Comparison of ENCODE assay signal across 1 cellular context in genomic region chr16:89345663-89346150, GRCh38.
A peak's percentile ranks its signal among the peaks of the same experiment; 100 is the strongest.
TF ChIP-seq lines count a peak whose summit lies in the region.

No MANE protein-coding gene starts in this region.

TF ChIP-seq in HEK293, 187 proteins besides CTCF, POLR2A, EP300 and RAD21 (continued from another document):
- TF ChIP-seq ZNF398 (tag by site-specific recombination; IDR thresholded peaks at IDR 0.05) (no peak), ZNF777 (tag by site-specific recombination; IDR thresholded peaks at IDR 0.05; ENCODE audit: borderline replicate concordance) (no peak), PRDM6 (tag by site-specific recombination; IDR thresholded peaks at IDR 0.05) (peak; percentile 59), TRIM28 (IDR thresholded peaks at IDR 0.05; ENCODE audit: borderline replicate concordance, low read length) (no peak), ZNF624 (tag by site-specific recombination; IDR thresholded peaks at IDR 0.05) (no peak), ZNF704 (tag by site-specific recombination; IDR thresholded peaks at IDR 0.05) (no peak), ZNF155 (tag by site-specific recombination; IDR thresholded peaks at IDR 0.05) (no peak), ZNF449 (tag by site-specific recombination; IDR thresholded peaks at IDR 0.05) (peak; percentile 50; the same call in 1 of the 2 replicates), OSR2 (tag by site-specific recombination; IDR thresholded peaks at IDR 0.05) (no peak), ZNF510 (tag by site-specific recombination; IDR thresholded peaks at IDR 0.05; ENCODE audit: insufficient replicate concordance) (no peak), ZNF19 (tag by site-specific recombination; IDR thresholded peaks at IDR 0.05; ENCODE audit: low read depth) (no peak), ZNF248 (tag by site-specific recombination; IDR thresholded peaks at IDR 0.05) (no peak), ZIC2 (tag by site-specific recombination; IDR thresholded peaks at IDR 0.05) (peak; percentile 99), ZNF791 (tag by site-specific recombination; IDR thresholded peaks at IDR 0.05) (no peak), FEZF1 (tag by site-specific recombination; IDR thresholded peaks at IDR 0.05) (peak; percentile 43; the same call in 1 of the 2 replicates), SALL2 (tag by site-specific recombination; IDR thresholded peaks at IDR 0.05; ENCODE audit: borderline replicate concordance) (no peak), KLF1 (tag by site-specific recombination; IDR thresholded peaks at IDR 0.05) (no peak), ZNF354C (tag by site-specific recombination; IDR thresholded peaks at IDR 0.05; ENCODE audit: borderline replicate concordance, low read depth) (no peak), ZNF18 (tag by site-specific recombination; IDR thresholded peaks at IDR 0.05) (peak; percentile 95)
